Comparison of ENCODE assay signal across 8 cellular contexts in the genomic region with DNA sequence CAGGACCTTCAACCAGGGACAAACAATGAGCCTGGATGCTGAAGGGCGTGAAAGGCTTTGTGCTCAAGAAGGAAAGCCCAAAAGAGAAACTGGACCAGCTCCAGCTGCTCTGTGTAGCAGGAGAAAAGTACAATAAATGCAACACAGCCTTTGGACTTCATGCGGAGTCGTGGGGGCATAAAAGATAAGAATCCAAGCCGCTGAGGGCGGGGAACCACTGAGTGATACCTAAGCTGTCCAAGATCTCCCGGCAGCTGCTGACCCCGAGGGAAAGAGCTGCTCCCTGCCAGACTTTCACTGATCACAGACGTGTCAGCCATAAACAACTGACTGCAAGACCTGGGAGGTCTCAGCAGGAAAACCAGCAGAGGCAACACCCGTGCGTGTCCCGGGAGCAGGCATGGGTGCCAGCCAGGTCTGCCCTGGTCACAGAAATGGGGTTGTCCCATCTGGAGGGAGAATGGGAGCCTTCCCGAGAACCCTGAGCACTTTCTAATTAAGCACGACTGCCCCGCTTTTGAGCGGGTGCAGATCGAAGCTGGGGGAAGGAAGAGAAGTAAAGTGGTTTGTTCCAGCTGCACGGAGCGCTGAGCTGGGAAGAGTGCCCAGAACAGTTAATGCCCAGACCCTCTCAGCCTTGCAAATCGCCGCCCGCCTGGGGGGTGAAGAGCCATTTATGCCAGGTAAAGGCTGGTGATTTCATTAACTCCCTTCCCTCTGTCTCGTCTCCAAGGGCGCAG.
DNase-seq lines count a peak whose midpoint lies in the region; ATAC-seq and TF ChIP-seq lines count a peak whose summit lies in the region.

No MANE protein-coding gene starts in this region.

- 5 to 7% (median 5%) methylated on average over 23 of the region's 23 CpGs for WGBS in ovary, 3 donors

- intact Hi-C loops in dorsolateral prefrontal cortex (cut with DNase I) = loop anchor here in 1 of 2 donors (5.0 kb wide), 1 partner anchor 437 kb away; no protein-coding TSS in a partner anchor
- intact Hi-C loops in ovary (cut with DNase I) = loop anchor here in 1 of 4 donors (5.0 kb wide), 1 partner anchor 437 kb away; no protein-coding TSS in a partner anchor
- intact Hi-C loops in natural killer cell (cut with micrococcal nuclease) = no loop called here

- H3K36me3 ChIP-seq in ovary (no peaks in the 10 kb centered on the region), MM.1S (replicated peaks; ENCODE audit: insufficient read depth, low read length) (no peaks in the 10 kb centered on the region)
- H3K36me3 ChIP-seq in CD8-positive, alpha-beta memory T cell (ENCODE audit: insufficient read depth, low read length) = no peaks in the 10 kb centered on the region

- peaks cover 41% of the 10 kb centered on the region for H3K27me3 Mint-ChIP-seq in activated naive CD8-positive, alpha-beta T cell treated with anti-CD3 and anti-CD28 coated beads, Interleukin-2, amount 50 U/mL, for 24 hours
- H3K27me3 Mint-ChIP-seq in natural killer cell (ENCODE audit: low read depth in 2 of 2) = peaks cover 20 to 31% of the 10 kb centered on the region in 2 donors
- H3K27me3 Mint-ChIP-seq in CD8-positive, alpha-beta memory T cell = peaks cover 6 to 32% of the 10 kb centered on the region in 2 donors

- no peaks in the 10 kb centered on the region for H3K79me2 ChIP-seq in MM.1S (ENCODE audit: low read length)

- no peaks in the 10 kb centered on the region for H3K9me2 ChIP-seq in MM.1S (replicated peaks; ENCODE audit: insufficient read depth, low read length)

- POLR2A ChIA-PET in CD8-positive, alpha-beta memory T cell (lab: Charles Lee) = no interaction called here

- ATAC-seq in activated naive CD8-positive, alpha-beta T cell treated with anti-CD3 and anti-CD28 coated beads, Interleukin-2, amount 50 U/mL, for 24 hours = no peak
- no peak for ATAC-seq in natural killer cell

- no peak overlapping the region for H3K9ac ChIP-seq in MM.1S (ENCODE audit: low read length)

- no peak for TF ChIP-seq POLR2A in ovary (IDR thresholded peaks at IDR 0.05)

- peak; percentile 59 for DNase-seq in DMS 273 treated with DMSO at 0.1 percent for 48 hours (lab: John Stamatoyannopoulos, UW)
- peak; percentile 65 for DNase-seq in NCI-H2227 (lab: John Stamatoyannopoulos, UW; ENCODE audit: unreplicated experiment)
- DNase-seq in dorsolateral prefrontal cortex = peak in 1 of 10 donors; percentile 20
- DNase-seq in ovary = peak in 1 of 5 donors; percentile 37
- no peak for DNase-seq in activated naive CD8-positive, alpha-beta T cell treated with anti-CD3 and anti-CD28 coated beads, Interleukin-2, amount 50 U/mL, for 24 hours
- no peak for DNase-seq in MM.1S
- DNase-seq in natural killer cell = no peak
- no peak for DNase-seq in CD8-positive, alpha-beta memory T cell

- peaks cover 21% of the 10 kb centered on the region for H3K4me1 Mint-ChIP-seq in activated naive CD8-positive, alpha-beta T cell treated with anti-CD3 and anti-CD28 coated beads, Interleukin-2, amount 50 U/mL, for 24 hours
- peaks cover 6 to 25% of the 10 kb centered on the region in 2 donors for H3K4me1 Mint-ChIP-seq in natural killer cell
- H3K4me1 Mint-ChIP-seq in CD8-positive, alpha-beta memory T cell = peaks cover 14 to 35% (median 30%) of the 10 kb centered on the region in 3 donors

- TF ChIP-seq EP300 in ovary (IDR thresholded peaks at IDR 0.05) = no peak

- no peaks in the 10 kb centered on the region for H3K9me3 ChIP-seq in ovary
- H3K9me3 ChIP-seq in MM.1S (replicated peaks; ENCODE audit: insufficient read depth, low read length) = no peaks in the 10 kb centered on the region
- H3K9me3 ChIP-seq in CD8-positive, alpha-beta memory T cell (ENCODE audit: low read length) = no peaks in the 10 kb centered on the region

- H3K4me2 ChIP-seq in MM.1S (ENCODE audit: low read depth, low read length) = no peak overlapping the region

- H3K27me3 ChIP-seq in dorsolateral prefrontal cortex (peaks cover 0 to 6% (median 0%) of the 10 kb centered on the region in 45 donors), ovary (no peaks in the 10 kb centered on the region), MM.1S (replicated peaks; ENCODE audit: insufficient read depth, low read length) (peaks cover 73% of the 10 kb centered on the region)
- no peaks in the 10 kb centered on the region for H3K27me3 ChIP-seq in CD8-positive, alpha-beta memory T cell (ENCODE audit: insufficient read depth, low read length, poor library complexity, severe bottlenecking)

- peaks cover 8% of the 10 kb centered on the region for H3F3A ChIP-seq in MM.1S (ENCODE audit: insufficient read depth, low read length)

- H3K4me3 ChIP-seq in dorsolateral prefrontal cortex = peak overlapping the region in 51 of 59 donors; percentile 7 to 65 (median 38)
- H3K4me3 ChIP-seq in ovary = peak overlapping the region; percentile 29
- H3K4me3 ChIP-seq in MM.1S (ENCODE audit: low read length) = no peak overlapping the region
- no peak overlapping the region for H3K4me3 ChIP-seq in CD8-positive, alpha-beta memory T cell (ENCODE audit: low read length)

- H3K27ac ChIP-seq in dorsolateral prefrontal cortex (no peak overlapping the region), ovary (no peak overlapping the region), MM.1S (ENCODE audit: low read length) (no peak overlapping the region)
- H3K27ac ChIP-seq in CD8-positive, alpha-beta memory T cell (ENCODE audit: low read depth, low read length) = no peak overlapping the region

- TF ChIP-seq CTCF in dorsolateral prefrontal cortex (IDR thresholded peaks at IDR 0.05 in 54 of 56, conservative IDR thresholded peaks at IDR 0.05 in 2 of 56; ENCODE audit: low read depth in 1 of 56, partially characterized antibody in 56 of 56) (no peak), ovary (IDR thresholded peaks at IDR 0.05) (no peak), MM.1S (IDR thresholded peaks at IDR 0.05; ENCODE audit: low read length) (no peak), natural killer cell (IDR thresholded peaks at IDR 0.05) (no peak)

- H2AFZ ChIP-seq in MM.1S (ENCODE audit: low read length) = no peak overlapping the region

- no peak overlapping the region for H3K27ac Mint-ChIP-seq in activated naive CD8-positive, alpha-beta T cell treated with anti-CD3 and anti-CD28 coated beads, Interleukin-2, amount 50 U/mL, for 24 hours
- no peak overlapping the region for H3K27ac Mint-ChIP-seq in natural killer cell
- H3K27ac Mint-ChIP-seq in CD8-positive, alpha-beta memory T cell = no peak overlapping the region

- CTCF ChIA-PET in CD8-positive, alpha-beta memory T cell (lab: Charles Lee) = interaction anchor here (1.4 kb wide), 1 partner anchor 450 kb away, joined by 5 read pairs; no protein-coding TSS in a partner anchor

- H4K20me1 ChIP-seq in MM.1S (ENCODE audit: insufficient read depth, low read length) = no peaks in the 10 kb centered on the region

- no peaks in the 10 kb centered on the region for H3K9me3 Mint-ChIP-seq in activated naive CD8-positive, alpha-beta T cell treated with anti-CD3 and anti-CD28 coated beads, Interleukin-2, amount 50 U/mL, for 24 hours
- H3K9me3 Mint-ChIP-seq in natural killer cell = no peaks in the 10 kb centered on the region
- no peaks in the 10 kb centered on the region for H3K9me3 Mint-ChIP-seq in CD8-positive, alpha-beta memory T cell

- no peak overlapping the region for H3K4me3 Mint-ChIP-seq in activated naive CD8-positive, alpha-beta T cell treated with anti-CD3 and anti-CD28 coated beads, Interleukin-2, amount 50 U/mL, for 24 hours
- no peak overlapping the region for H3K4me3 Mint-ChIP-seq in natural killer cell
- peak overlapping the region in 3 of 7 donors; percentile 32 to 66 (median 34) for H3K4me3 Mint-ChIP-seq in CD8-positive, alpha-beta memory T cell

- H3K4me1 ChIP-seq in ovary (ENCODE audit: insufficient read depth) = peaks cover 3% of the 10 kb centered on the region
- peaks cover 27% of the 10 kb centered on the region for H3K4me1 ChIP-seq in MM.1S (ENCODE audit: low read length)
- H3K4me1 ChIP-seq in CD8-positive, alpha-beta memory T cell (ENCODE audit: insufficient read depth, low read length) = peaks cover 18% of the 10 kb centered on the region

- H3K36me3 Mint-ChIP-seq in activated naive CD8-positive, alpha-beta T cell treated with anti-CD3 and anti-CD28 coated beads, Interleukin-2, amount 50 U/mL, for 24 hours (ENCODE audit: low read depth) = no peaks in the 10 kb centered on the region
- H3K36me3 Mint-ChIP-seq in natural killer cell = no peaks in the 10 kb centered on the region
- no peaks in the 10 kb centered on the region for H3K36me3 Mint-ChIP-seq in CD8-positive, alpha-beta memory T cell

Comparison
In these comparisons a context has a peak if more than half of its experiments do, and no peak if none do; other contexts are left out.
1. DNase-seq: peak in DMS 273 treated with DMSO at 0.1 percent for 48 hours (single experiment) and NCI-H2227 (single experiment); none in activated naive CD8-positive, alpha-beta T cell treated with anti-CD3 and anti-CD28 coated beads, Interleukin-2, amount 50 U/mL, for 24 hours (single experiment), MM.1S (single experiment), natural killer cell (single experiment) and CD8-positive, alpha-beta memory T cell (0 of 5).
2. H3K4me3 ChIP-seq: peak in dorsolateral prefrontal cortex (51 of 59) and ovary (single experiment); none in MM.1S (single experiment) and CD8-positive, alpha-beta memory T cell (single experiment).